In genomic region chr1:158362501-158362900, GRCh38 we compare ENCODE assay signal across 33 cellular contexts.
"Had no signal": no experiment of that assay in that cellular context is flagged by ENCODE, and none has a peak within 500 bp of the region (broad histone marks: within the 10 kb centered on the region; RNA-seq: fewer than 3 reads in every experiment).

No MANE protein-coding gene starts in this region.

- DNase-seq: activated B cell treated with CpG ODN at 0.5 μM for 24 hours; activated CD4-positive, alpha-beta memory T cell treated with anti-CD3 and anti-CD28 coated beads for 36 hours; activated CD4-positive, alpha-beta T cell treated with anti-CD3 and anti-CD28 coated beads for 4 hours; activated CD4-positive, alpha-beta T cell treated with anti-CD3 and anti-CD28 coated beads, Interleukin-2, amount 50 U/mL, for 1 hour; activated CD4-positive, CD25-positive, alpha-beta regulatory T cell treated with anti-CD3 and anti-CD28 coated beads, Interleukin-2, amount 50 U/mL, for 72 hours; activated CD8-positive, alpha-beta memory T cell treated with anti-CD3 and anti-CD28 coated beads, Interleukin-2, amount 50 U/mL, for 4 hours; activated effector memory CD4-positive, alpha-beta T cell treated with Interleukin-2 at 50 U/mL for 16 hours; activated naive CD4-positive, alpha-beta T cell treated with anti-CD3 and anti-CD28 coated beads, Interleukin-2, amount 10 ng/mL, durations not matched to agents 7 days and 5 days; activated naive CD8-positive, alpha-beta T cell treated with anti-CD3 and anti-CD28 coated beads, Interleukin-2, amount 50 U/mL, for 24 hours; activated T-cell treated with anti-CD3 and anti-CD28 coated beads for 4 hours; activated T-cell treated with anti-CD3 and anti-CD28 coated beads, Interleukin-2, amount 50 U/mL, for 4 hours; anterior cingulate cortex; caudate nucleus; cerebellar nuclear complex; cortex of kidney; KG1; MM.1S; NCI-H1092 treated with DMSO at 0.1 percent for 48 hours; NCI-H1436; NCI-H1694; NCI-H1930; NCI-H2081 treated with DMSO at 0.1 percent for 48 hours; NCI-H524; NCI-H69; PC-3; Peyer's patch; RPMI8226; SHP77 treated with DMSO at 0.1 percent for 48 hours; T-cell; T-helper 2 cell; T-helper 9 cell had no signal

- H3K4me3 ChIP-seq: Peyer's patch had no signal

- H3K4me1 ChIP-seq: Peyer's patch had no signal

- H3K36me3 ChIP-seq: Peyer's patch had no signal

- H3K27ac ChIP-seq: Peyer's patch, VCaP had no signal

- H3K27me3 ChIP-seq: Peyer's patch had no signal

- H3K9me3 ChIP-seq: Peyer's patch had no signal

- ATAC-seq: activated naive CD8-positive, alpha-beta T cell treated with anti-CD3 and anti-CD28 coated beads, Interleukin-2, amount 50 U/mL, for 24 hours; activated T-cell treated with anti-CD3 and anti-CD28 coated beads, Interleukin-2, amount 50 U/mL, for 4 hours; PC-3; SK-N-SH treated with all-trans-retinoic acid at 6 μM for 48 hours; T-cell had no signal
